In genomic region chr16:46756772-46757171, GRCh38 we compare ENCODE assay signal across 13 cellular contexts. TPM values are rescaled to one million over a fixed set of nuclear protein-coding genes. Genes with fewer than 3 reads are reported as not detected.
"Had no signal": no experiment of that assay in that cellular context is flagged by ENCODE, and none has a peak within 500 bp of the region (broad histone marks: within the 10 kb centered on the region; RNA-seq: fewer than 3 reads in every experiment).

No MANE protein-coding gene starts in this region.

- H3K4me3 Mint-ChIP-seq: activated CD4-positive, alpha-beta memory T cell treated with anti-CD3 and anti-CD28 coated beads for 36 hours; activated CD8-positive, alpha-beta memory T cell treated with anti-CD3 and anti-CD28 coated beads, Interleukin-2, amount 10 ng/mL, durations not matched to agents 7 days and 5 days; mesothelial cell of epicardium; stimulated activated memory B cell treated with anti-CD40 and anti-IgM and Interleukin-4, amounts not matched to agents 10 μg/mL and 1 μg/mL and 100 μg/mL, for 72 hours had no signal

- H3K27ac Mint-ChIP-seq: activated CD4-positive, alpha-beta memory T cell treated with anti-CD3 and anti-CD28 coated beads for 36 hours; activated CD8-positive, alpha-beta memory T cell treated with anti-CD3 and anti-CD28 coated beads, Interleukin-2, amount 10 ng/mL, durations not matched to agents 7 days and 5 days; mesothelial cell of epicardium; stimulated activated memory B cell treated with anti-CD40 and anti-IgM and Interleukin-4, amounts not matched to agents 10 μg/mL and 1 μg/mL and 100 μg/mL, for 72 hours had no signal

- DNase-seq: activated CD4-positive, alpha-beta memory T cell treated with anti-CD3 and anti-CD28 coated beads for 36 hours; activated CD4-positive, alpha-beta T cell treated with anti-CD3 and anti-CD28 coated beads for 1 hour; activated CD8-positive, alpha-beta memory T cell treated with anti-CD3 and anti-CD28 coated beads, Interleukin-2, amount 10 ng/mL, durations not matched to agents 7 days and 5 days; activated naive CD4-positive, alpha-beta T cell treated with anti-CD3 and anti-CD28 coated beads, Interleukin-2, amount 50 U/mL, for 16 hours; activated T-cell treated with anti-CD3 and anti-CD28 coated beads, Interleukin-2, amount 50 U/mL, for 1 hour; central memory CD4-positive, alpha-beta T cell; colonic mucosa; stimulated activated CD4-positive, alpha-beta T cell treated with anti-CD3 and anti-CD28 coated beads, Interleukin-2, amount 100 ng/mL, for 48 hours had no signal

- H3K4me1 Mint-ChIP-seq: activated CD8-positive, alpha-beta memory T cell treated with anti-CD3 and anti-CD28 coated beads, Interleukin-2, amount 10 ng/mL, durations not matched to agents 7 days and 5 days had no signal

- H3K36me3 Mint-ChIP-seq: activated CD4-positive, alpha-beta memory T cell treated with anti-CD3 and anti-CD28 coated beads for 36 hours; activated CD8-positive, alpha-beta memory T cell treated with anti-CD3 and anti-CD28 coated beads, Interleukin-2, amount 10 ng/mL, durations not matched to agents 7 days and 5 days; mesothelial cell of epicardium; stimulated activated memory B cell treated with anti-CD40 and anti-IgM and Interleukin-4, amounts not matched to agents 10 μg/mL and 1 μg/mL and 100 μg/mL, for 72 hours had no signal

- H3K27me3 Mint-ChIP-seq: stimulated activated memory B cell treated with anti-CD40 and anti-IgM and Interleukin-4, amounts not matched to agents 10 μg/mL and 1 μg/mL and 100 μg/mL, for 72 hours had no signal

- H3K9me3 ChIP-seq: colonic mucosa had no signal

- H3K27ac ChIP-seq: colonic mucosa, VCaP had no signal

- H3K4me1 ChIP-seq: colonic mucosa had no signal

- H3K36me3 ChIP-seq: colonic mucosa had no signal

- ATAC-seq: activated CD8-positive, alpha-beta memory T cell treated with anti-CD3 and anti-CD28 coated beads, Interleukin-2, amount 10 ng/mL, durations not matched to agents 7 days and 5 days; esophagus mucosa; stimulated activated memory B cell treated with anti-CD40 and anti-IgM and Interleukin-4, amounts not matched to agents 10 μg/mL and 1 μg/mL and 100 μg/mL, for 72 hours had no signal

- H3K4me3 ChIP-seq: colonic mucosa had no signal

- H3K27me3 ChIP-seq: colonic mucosa had no signal

- H3K9me3 Mint-ChIP-seq: activated CD4-positive, alpha-beta memory T cell treated with anti-CD3 and anti-CD28 coated beads for 36 hours; mesothelial cell of epicardium; stimulated activated memory B cell treated with anti-CD40 and anti-IgM and Interleukin-4, amounts not matched to agents 10 μg/mL and 1 μg/mL and 100 μg/mL, for 72 hours had no signal

RNA-seq across cellular contexts. Expression of gene MYLK3, which starts 8.6 kb away (rescaled TPM):
- total RNA-seq: activated CD8-positive, alpha-beta memory T cell treated with anti-CD3 and anti-CD28 coated beads, Interleukin-2, amount 10 ng/mL, durations not matched to agents 7 days and 5 days; kidney epithelial cell had no signal
